8 cellular contexts compared by ENCODE assay signal in the genomic region with DNA sequence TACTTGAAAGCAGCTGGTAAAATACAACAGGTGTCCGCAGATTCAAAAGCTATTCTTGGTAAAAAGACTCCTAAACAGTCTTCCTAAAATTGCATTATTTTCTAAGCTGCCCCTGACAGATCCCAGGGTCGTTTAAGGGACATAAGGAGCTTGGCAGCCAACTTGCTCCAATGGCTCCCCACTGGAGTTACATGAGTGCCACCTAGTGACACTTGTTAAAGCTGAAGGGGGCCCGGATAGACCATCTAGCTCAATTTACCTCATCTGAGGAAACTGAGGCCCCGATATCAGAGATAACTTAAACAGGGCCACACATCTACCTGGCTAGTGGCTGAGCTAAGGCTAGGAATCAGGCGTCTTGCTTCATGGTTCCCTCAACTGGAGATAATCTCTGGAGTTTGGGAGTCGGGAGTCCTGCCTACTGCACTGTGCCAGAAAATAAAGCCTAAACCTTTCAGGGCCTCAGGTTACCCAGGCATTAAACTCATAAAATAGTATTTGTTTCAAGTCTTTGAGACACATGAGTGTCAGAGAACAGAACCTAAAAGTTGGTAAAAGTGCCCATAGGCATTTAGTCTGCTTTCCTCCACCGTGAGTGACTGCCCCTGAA. TPM values are rescaled to one million over a fixed set of nuclear protein-coding genes. Genes with fewer than 3 reads are reported as not detected.
DNase-seq lines count a peak whose midpoint lies in the region; ATAC-seq and TF ChIP-seq lines count a peak whose summit lies in the region.

No MANE protein-coding gene starts in this region.

- TF ChIP-seq CTCF in DOHH2 (IDR thresholded peaks at IDR 0.05; ENCODE audit: low read depth, low read length, poor library complexity, severe bottlenecking) (peak; percentile 83), MM.1S (IDR thresholded peaks at IDR 0.05; ENCODE audit: low read length) (peak; percentile 81), colonic mucosa (IDR thresholded peaks at IDR 0.05) (peak; percentile 76), liver (IDR thresholded peaks at IDR 0.05; ENCODE audit: low read depth, low read length, missing input control) (peak; percentile 77)

- DNase-seq in MM.1S (peak; percentile 50), SK-MEL-5 (ENCODE audit: low read depth, low spot score) (peak; percentile 77), colonic mucosa (peak; percentile 55), substantia nigra (lab: John Stamatoyannopoulos, UW) (peak in 35 of 49 donors; percentile 1 to 53 (median 13))

- H3K4me2 ChIP-seq in DOHH2 (ENCODE audit: low read length) (no peak overlapping the region), MM.1S (ENCODE audit: low read depth, low read length) (no peak overlapping the region)

- H3K79me2 ChIP-seq in DOHH2 (ENCODE audit: control insufficient read depth, low read length), result no peaks in the 10 kb centered on the region
- no peaks in the 10 kb centered on the region for H3K79me2 ChIP-seq in MM.1S (ENCODE audit: low read length)

- H3K9me3 ChIP-seq in DOHH2 (ENCODE audit: control insufficient read depth, insufficient read depth, low read length), result no peaks in the 10 kb centered on the region
- H3K9me3 ChIP-seq in MM.1S (replicated peaks; ENCODE audit: insufficient read depth, low read length), result no peaks in the 10 kb centered on the region
- H3K9me3 ChIP-seq in colonic mucosa, result no peaks in the 10 kb centered on the region
- H3K9me3 ChIP-seq in liver (ENCODE audit: control insufficient read depth in 4 of 4, low read length in 3 of 4), result no peaks in the 10 kb centered on the region

- H3K9me2 ChIP-seq in DOHH2 (replicated peaks; ENCODE audit: control insufficient read depth, low read length), result no peaks in the 10 kb centered on the region
- no peaks in the 10 kb centered on the region for H3K9me2 ChIP-seq in MM.1S (replicated peaks; ENCODE audit: insufficient read depth, low read length)

- H4K20me1 ChIP-seq in DOHH2 (ENCODE audit: control insufficient read depth, insufficient read depth, low read depth, low read length) (no peaks in the 10 kb centered on the region), MM.1S (ENCODE audit: insufficient read depth, low read length) (no peaks in the 10 kb centered on the region)

- TF ChIP-seq RAD21 in liver (IDR thresholded peaks at IDR 0.05), result peak; percentile 98

- intact Hi-C loops in colonic mucosa (cut with DNase I), result loop anchor here (2.0 to 5.0 kb wide), 2 partner anchors 182 to 411 kb away; no protein-coding TSS in a partner anchor

- H3K9ac ChIP-seq in MM.1S (ENCODE audit: low read length), result no peak overlapping the region
- H3K9ac ChIP-seq in colonic mucosa (ENCODE audit: low read depth in 2 of 2, low read length in 2 of 2), result no peak overlapping the region
- no peak overlapping the region for H3K9ac ChIP-seq in liver (ENCODE audit: low read depth in 1 of 2, low read length in 2 of 2)

- in situ Hi-C loops in SK-MEL-5 (cut with HindIII; ENCODE audit: low pct_unique_long_range_greater_than_20kb, low sequenced_read_pairs), result no loop called here

- no peaks in the 10 kb centered on the region for H3F3A ChIP-seq in DOHH2 (ENCODE audit: control insufficient read depth, insufficient read depth)
- no peaks in the 10 kb centered on the region for H3F3A ChIP-seq in MM.1S (ENCODE audit: insufficient read depth, low read length)

- H3K36me3 ChIP-seq in DOHH2 (ENCODE audit: control insufficient read depth, low read length) (no peaks in the 10 kb centered on the region), MM.1S (replicated peaks; ENCODE audit: insufficient read depth, low read length) (no peaks in the 10 kb centered on the region), colonic mucosa (no peaks in the 10 kb centered on the region), liver (ENCODE audit: control insufficient read depth in 4 of 4, insufficient read depth in 3 of 4, low read depth in 1 of 4, low read length in 3 of 4) (no peaks in the 10 kb centered on the region)

- H3K27me3 ChIP-seq in DOHH2 (ENCODE audit: control insufficient read depth, low read length) (no peaks in the 10 kb centered on the region), MM.1S (replicated peaks; ENCODE audit: insufficient read depth, low read length) (no peaks in the 10 kb centered on the region), colonic mucosa (no peaks in the 10 kb centered on the region), liver (ENCODE audit: control insufficient read depth in 4 of 4, insufficient read depth in 4 of 4, low read length in 3 of 4) (no peaks in the 10 kb centered on the region)

- 37% methylated on average over 7 of the region's 7 CpGs for WGBS in liver

- peak; percentile 83 for ATAC-seq in GM21515 (IDR thresholded peaks at IDR 0.05; ENCODE audit: unreplicated experiment)
- ATAC-seq in HG03521 (IDR thresholded peaks at IDR 0.05; ENCODE audit: unreplicated experiment), result no peak

- H3K4me3 ChIP-seq in DOHH2 (ENCODE audit: low read length), result no peak overlapping the region
- no peak overlapping the region for H3K4me3 ChIP-seq in MM.1S (ENCODE audit: low read length)
- H3K4me3 ChIP-seq in colonic mucosa, result no peak overlapping the region
- H3K4me3 ChIP-seq in liver (ENCODE audit: low read depth in 1 of 3, low read length in 3 of 3), result no peak overlapping the region

- no peaks in the 10 kb centered on the region; the same call in 1 of the 2 replicates for H3K4me1 ChIP-seq in DOHH2 (ENCODE audit: control insufficient read depth, low read length)
- no peaks in the 10 kb centered on the region for H3K4me1 ChIP-seq in MM.1S (ENCODE audit: low read length)
- H3K4me1 ChIP-seq in colonic mucosa, result no peaks in the 10 kb centered on the region
- no peaks in the 10 kb centered on the region for H3K4me1 ChIP-seq in liver (ENCODE audit: control insufficient read depth in 4 of 4, insufficient read depth in 4 of 4, low read length in 3 of 4)

- H3K27ac ChIP-seq in DOHH2 (ENCODE audit: low read depth, low read length) (no peak overlapping the region), MM.1S (ENCODE audit: low read length) (no peak overlapping the region), colonic mucosa (no peak overlapping the region), liver (ENCODE audit: low read depth in 1 of 2, low read length in 2 of 2) (no peak overlapping the region), substantia nigra (ENCODE audit: low read depth, low read length, poor library complexity, severe bottlenecking) (no peak overlapping the region)

- no peak overlapping the region for H2AFZ ChIP-seq in MM.1S (ENCODE audit: low read length)

TF ChIP-seq in liver, 16 proteins besides CTCF, POLR2A, EP300 and RAD21:
- TF ChIP-seq RXRA (IDR thresholded peaks at IDR 0.05) (peak; percentile 32 to 49), SP1 (IDR thresholded peaks at IDR 0.05) (no peak), EGR1 (IDR thresholded peaks at IDR 0.05; ENCODE audit: low read depth in 2 of 2) (no peak), GABPA (IDR thresholded peaks at IDR 0.05 in 1 of 2, conservative IDR thresholded peaks at IDR 0.05 in 1 of 2) (no peak), YY1 (IDR thresholded peaks at IDR 0.05) (no peak)
TF ChIP-seq in liver: peak in this region for 1.

RNA-seq across cellular contexts. Expression of gene TBC1D23, which starts 6.5 kb away (rescaled TPM):
- total RNA-seq in SK-MEL-5 (2014; rRNA removed; shearing (Covaris generic)), result 33.0 and 33.1 TPM in 2 replicates
- polyA plus RNA-seq in SK-MEL-5 (2015; cell fraction: cytosol; rRNA removed), result 13.1 and 20.3 TPM in 2 replicates
- polyA plus RNA-seq in SK-MEL-5 (2015; cell fraction: nucleus; rRNA removed), result 26.0 and 28.1 TPM in 2 replicates
- 10 to 100 TPM; 35.6 to 58.2 TPM for total RNA-seq in colonic mucosa
- total RNA-seq in liver, result 10 to 100 TPM; 24.0 to 30.3 TPM
- polyA plus RNA-seq in liver, result 10 to 100 TPM in 1 of 2 donors, 1 to 10 TPM in 1; 8.7 to 11.5 TPM

Comparison
In these comparisons a context has a peak if more than half of its experiments do, and no peak if none do; other contexts are left out.
1. DNase-seq: peak in every context shown above with its lines; median percentile 77 in SK-MEL-5; 55 in colonic mucosa; 50 in MM.1S; 13 in substantia nigra.